Comparison of ENCODE assay signal across 8 cellular contexts in genomic region chr12:12081836-12082497, GRCh38. TPM values are rescaled to one million over a fixed set of nuclear protein-coding genes. Genes with fewer than 3 reads are reported as not detected.
A peak's percentile ranks its signal among the peaks of the same experiment; 100 is the strongest.
DNase-seq lines count a peak whose midpoint lies in the region; ATAC-seq and TF ChIP-seq lines count a peak whose summit lies in the region.

No MANE protein-coding gene starts in this region.

- H3K4me3 ChIP-seq in fibroblast of the aortic adventitia (ENCODE audit: low read depth, low read length): no peak overlapping the region

- no peaks in the 10 kb centered on the region for H3K9me3 Mint-ChIP-seq in activated CD4-positive, alpha-beta T cell treated with anti-CD3 and anti-CD28 coated beads, Interleukin-2, amount 10 ng/mL, durations not matched to agents 24 days and 14 days

- no peak overlapping the region for H3K27ac Mint-ChIP-seq in activated CD4-positive, alpha-beta T cell treated with anti-CD3 and anti-CD28 coated beads, Interleukin-2, amount 10 ng/mL, durations not matched to agents 24 days and 14 days

- no peak for ATAC-seq in GM21390 (IDR thresholded peaks at IDR 0.05; ENCODE audit: unreplicated experiment)
- ATAC-seq in GM21360 (IDR thresholded peaks at IDR 0.05; ENCODE audit: unreplicated experiment): no peak

- peaks cover 5% of the 10 kb centered on the region for H3K4me1 Mint-ChIP-seq in activated CD4-positive, alpha-beta T cell treated with anti-CD3 and anti-CD28 coated beads, Interleukin-2, amount 10 ng/mL, durations not matched to agents 24 days and 14 days

- DNase-seq in activated CD4-positive, alpha-beta T cell treated with anti-CD3 and anti-CD28 coated beads, Interleukin-2, amount 10 ng/mL, durations not matched to agents 24 days and 14 days: peak; percentile 60
- DNase-seq in activated CD4-positive, alpha-beta T cell treated with anti-CD3 and anti-CD28 coated beads for 4 hours: no peak
- peak; percentile 81 for DNase-seq in HT-29 (ENCODE audit: low spot score)
- DNase-seq in SK-N-DZ (ENCODE audit: low spot score): peak; percentile 27
- peak; percentile 68 for DNase-seq in fibroblast of the aortic adventitia (ENCODE audit: low read depth)
- DNase-seq in renal cortical epithelial cell (ENCODE audit: low read depth): peak; percentile 65

- H3K36me3 Mint-ChIP-seq in activated CD4-positive, alpha-beta T cell treated with anti-CD3 and anti-CD28 coated beads, Interleukin-2, amount 10 ng/mL, durations not matched to agents 24 days and 14 days (ENCODE audit: low read depth): peaks cover 8% of the 10 kb centered on the region

- intact Hi-C loops in activated CD4-positive, alpha-beta T cell treated with anti-CD3 and anti-CD28 coated beads, Interleukin-2, amount 10 ng/mL, durations not matched to agents 24 days and 14 days (cut with micrococcal nuclease): loop anchor here (2.0 kb wide), 2 partner anchors 245 to 253 kb away; no protein-coding TSS in a partner anchor

- H3K27me3 Mint-ChIP-seq in activated CD4-positive, alpha-beta T cell treated with anti-CD3 and anti-CD28 coated beads, Interleukin-2, amount 10 ng/mL, durations not matched to agents 24 days and 14 days: no peaks in the 10 kb centered on the region

- TF ChIP-seq CTCF in fibroblast of the aortic adventitia (IDR thresholded peaks at IDR 0.05; ENCODE audit: insufficient read depth, low read length): no peak

- no peak overlapping the region for H3K4me3 Mint-ChIP-seq in activated CD4-positive, alpha-beta T cell treated with anti-CD3 and anti-CD28 coated beads, Interleukin-2, amount 10 ng/mL, durations not matched to agents 24 days and 14 days

RNA-seq across cellular contexts. Expression of gene BCL2L14, which starts 11.2 kb away (rescaled TPM):
- total RNA-seq in activated CD4-positive, alpha-beta T cell treated with anti-CD3 and anti-CD28 coated beads, Interleukin-2, amount 10 ng/mL, durations not matched to agents 24 days and 14 days: 13.0 and 14.2 TPM in 2 replicates
- total RNA-seq in HT-29 (2014; rRNA removed; shearing (Covaris generic)): 2.3 and 2.6 TPM in 2 replicates
- polyA plus RNA-seq in SK-N-DZ (2014; cell fraction: cytosol; rRNA removed): not detected in 2 replicates
- not detected in 2 replicates for polyA plus RNA-seq in SK-N-DZ (2014; cell fraction: nucleus; rRNA removed)
- total RNA-seq in fibroblast of the aortic adventitia (ENCODE audit: low replicate concordance): not detected in 2 replicates
- total RNA-seq in renal cortical epithelial cell: 0.17 and 0.40 TPM in 2 replicates

Comparison
In these comparisons a context has a peak if more than half of its experiments do, and no peak if none do; other contexts are left out.
1. DNase-seq: peak in activated CD4-positive, alpha-beta T cell treated with anti-CD3 and anti-CD28 coated beads, Interleukin-2, amount 10 ng/mL, durations not matched to agents 24 days and 14 days (single experiment), HT-29 (single experiment), SK-N-DZ (single experiment), fibroblast of the aortic adventitia (single experiment) and renal cortical epithelial cell (single experiment); none in activated CD4-positive, alpha-beta T cell treated with anti-CD3 and anti-CD28 coated beads for 4 hours (0 of 2).